In genomic region chr2:3608373-3609278, GRCh38 we compare ENCODE assay signal across 18 cellular contexts. TPM values are rescaled to one million over a fixed set of nuclear protein-coding genes. Genes with fewer than 3 reads are reported as not detected.
A peak's percentile ranks its signal among the peaks of the same experiment; 100 is the strongest.
DNase-seq lines count a peak whose midpoint lies in the region; FAIRE-seq and TF ChIP-seq lines count a peak whose summit lies in the region.
"Had no signal": no experiment of that assay in that cellular context is flagged by ENCODE, and none has a peak within 500 bp of the region (broad histone marks: within the 10 kb centered on the region; RNA-seq: fewer than 3 reads in every experiment).

No MANE protein-coding gene starts in this region.

- no peaks in the 10 kb centered on the region for H3K79me1 ChIP-seq in H1 (ENCODE audit: low read depth, low read length)

- H3K18ac ChIP-seq in H1 (ENCODE audit: extremely low read depth, low read length) = no peak overlapping the region

- H3K9me3 ChIP-seq in BLaER1 = peaks cover 11% of the 10 kb centered on the region
- H3K9me3 ChIP-seq in H1 (ENCODE audit: insufficient read depth in 2 of 2, low read depth in 1 of 2, low read length in 1 of 2) = 0 out of 4 replicates have a peak, but pooled peaks cover 0 to 1% of the 10 kb centered on the region in 2 experiments
- no peaks in the 10 kb centered on the region for H3K9me3 ChIP-seq in effector memory CD4-positive, alpha-beta T cell (ENCODE audit: control insufficient read depth, low read length)
- H3K9me3 ChIP-seq: left lung had no signal

- no peaks in the 10 kb centered on the region for H3K23me2 ChIP-seq in H1 (ENCODE audit: low read depth, low read length)

- no peak overlapping the region for H3K9ac ChIP-seq in BLaER1
- H3K9ac ChIP-seq in H1 (replicated peaks in 1 of 4; ENCODE audit: extremely low read depth in 1 of 4, low read depth in 3 of 4, low read length in 3 of 4) = no peak overlapping the region
- H3K9ac ChIP-seq: KMS-11 had no signal

- no peak overlapping the region for H2BK20ac ChIP-seq in H1 (ENCODE audit: low read length)

- H3K36me3 ChIP-seq in BLaER1 (no peaks in the 10 kb centered on the region), H1 (ENCODE audit: control insufficient read depth in 2 of 4, insufficient read depth in 4 of 4, low read length in 3 of 4) (no peaks in the 10 kb centered on the region)
- no peaks in the 10 kb centered on the region for H3K36me3 ChIP-seq in effector memory CD4-positive, alpha-beta T cell (ENCODE audit: control insufficient read depth, insufficient read depth, low read length)
- H3K36me3 ChIP-seq: left lung had no signal

- H2BK5ac ChIP-seq in H1 (ENCODE audit: low read depth, low read length) = no peak overlapping the region

- 90% methylated on average over 14 of the region's 19 CpGs; no CpG with 5 or more reads in 1 of the 2 experiments for WGBS in H1 (ENCODE audit: extremely low coverage in 1 of 2, insufficient coverage in 1 of 2, insufficient read length in 1 of 2, insufficient replicate concordance in 2 of 2, low coverage in 1 of 2, low lambda C conversion rate in 2 of 2, missing lambda C conversion rate in 1 of 2), 2 experiments

- CTCF ChIA-PET in H1 (lab: Charles Lee; ENCODE audit: partially characterized antibody) = interaction anchor here (0.6 kb wide), 3 partner anchors 135 to 1204 kb away, joined by 3 read pairs; no protein-coding TSS in a partner anchor

- H3K56ac ChIP-seq in H1 (replicated peaks; ENCODE audit: insufficient read length, low read depth, low read length) = no peak overlapping the region

- peak overlapping the region; percentile 8; the same call in 1 of the 2 replicates for H4K8ac ChIP-seq in H1 (ENCODE audit: extremely low read depth, insufficient read depth, low read length)

- no peak overlapping the region for H2AFZ ChIP-seq in H1 (ENCODE audit: low read length)
- H2AFZ ChIP-seq: PC-9 had no signal

- H3K4me1 ChIP-seq in BLaER1 (peaks cover 20% of the 10 kb centered on the region), H1 (replicated peaks in 1 of 4; ENCODE audit: control insufficient read depth in 3 of 4, insufficient read depth in 4 of 4, low read length in 3 of 4) (no peaks in the 10 kb centered on the region)
- H3K4me1 ChIP-seq in effector memory CD4-positive, alpha-beta T cell (ENCODE audit: control insufficient read depth, insufficient read depth, low read length, poor library complexity, severe bottlenecking) = no peaks in the 10 kb centered on the region
- H3K4me1 ChIP-seq: left lung had no signal

- H3K27me3 ChIP-seq in BLaER1 (no peaks in the 10 kb centered on the region), H1 (replicated peaks in 1 of 4; ENCODE audit: control insufficient read depth in 3 of 4, extremely low read depth in 1 of 4, insufficient read depth in 3 of 4, low read length in 3 of 4) (no peaks in the 10 kb centered on the region; a peak in 1 of 7 replicates)
- H3K27me3 ChIP-seq in effector memory CD4-positive, alpha-beta T cell (replicated peaks; ENCODE audit: control insufficient read depth, insufficient read depth, low read length, poor library complexity, severe bottlenecking) = no peaks in the 10 kb centered on the region
- H3K27me3 ChIP-seq: left lung had no signal

- no peak overlapping the region for H3K4ac ChIP-seq in H1 (replicated peaks; ENCODE audit: insufficient read length, low read depth, low read length)

- H4K20me1 ChIP-seq in BLaER1 = no peaks in the 10 kb centered on the region
- H4K20me1 ChIP-seq in H1 (replicated peaks in 1 of 2; ENCODE audit: control insufficient read depth in 1 of 2, insufficient read depth in 2 of 2, low read length in 2 of 2) = no peaks in the 10 kb centered on the region

- H3K79me2 ChIP-seq in H1 (ENCODE audit: control insufficient read depth in 1 of 2, insufficient read depth in 2 of 2, low read length in 2 of 2) = no peaks in the 10 kb centered on the region

- no peak for TF ChIP-seq EP300 in H1 (IDR thresholded peaks at IDR 0.05; ENCODE audit: borderline replicate concordance in 1 of 2, low read depth in 2 of 2, low read length in 2 of 2)

- no peak overlapping the region for H3K23ac ChIP-seq in H1 (ENCODE audit: insufficient read length)

- no peak overlapping the region for H2BK12ac ChIP-seq in H1 (ENCODE audit: low read depth, low read length)

- POLR2A ChIA-PET in H1 (lab: Charles Lee; ENCODE audit: partially characterized antibody) = interaction anchor here (0.6 to 1.3 kb wide), 2 partner anchors 14 to 26 kb away, joined by 4 to 5 read pairs; partner anchors contain the start of gene COLEC11

- H3K4me2 ChIP-seq in BLaER1 (peak overlapping the region; percentile 20; the same call in 1 of the 2 replicates), H1 (ENCODE audit: insufficient read depth in 1 of 2, low read depth in 2 of 2, low read length in 2 of 2) (no peak overlapping the region)
- H3K4me2 ChIP-seq: KMS-11, PC-9 had no signal

- no peak overlapping the region for H4K91ac ChIP-seq in H1 (replicated peaks; ENCODE audit: insufficient read length, low read length)

- no peak for TF ChIP-seq POLR2A in H1 (IDR thresholded peaks at IDR 0.05; ENCODE audit: control extremely low read depth in 1 of 2, low read depth in 2 of 2, low read length in 2 of 2)

- H3K4me3 ChIP-seq in BLaER1 (no peak overlapping the region), H1 (ENCODE audit: extremely low read depth in 1 of 4, insufficient read depth in 2 of 4, low read depth in 3 of 4, low read length in 4 of 4) (no peak overlapping the region)
- H3K4me3 ChIP-seq in effector memory CD4-positive, alpha-beta T cell (ENCODE audit: insufficient read depth, low read depth, low read length, poor library complexity, severe bottlenecking) = no peak overlapping the region
- H3K4me3 ChIP-seq: left lung, PC-9 had no signal

- FAIRE-seq in D721Med (lab: Jason Lieb, UNC) (no peak), H1 (lab: Jason Lieb, UNC) (no peak)

- H3K27ac ChIP-seq in BLaER1 = no peak overlapping the region
- no peak overlapping the region for H3K27ac ChIP-seq in H1 (ENCODE audit: low read depth, low read length)
- no peak overlapping the region for H3K27ac ChIP-seq in effector memory CD4-positive, alpha-beta T cell (ENCODE audit: insufficient read depth, low read length, poor library complexity, severe bottlenecking)
- H3K27ac ChIP-seq: C4-2B, KMS-11, left lung, PC-9 had no signal

- H2BK15ac ChIP-seq in H1 (ENCODE audit: low read length) = no peak overlapping the region

- no peak overlapping the region for H2AK5ac ChIP-seq in H1 (ENCODE audit: low read depth, low read length)

- H4K5ac ChIP-seq in H1 (ENCODE audit: insufficient read length, low read depth, low read length) = no peak overlapping the region

- peak; percentile 64 for DNase-seq in D721Med (ENCODE audit: insufficient read length, low spot score)
- peak; percentile 35 for DNase-seq in NCI-H774 (lab: John Stamatoyannopoulos, UW)
- DNase-seq in H1 (ENCODE audit: low read depth in 1 of 2, low spot score in 2 of 2) = no peak
- no peak for DNase-seq in effector memory CD4-positive, alpha-beta T cell
- no peak for DNase-seq in stimulated activated CD8-positive, alpha-beta memory T cell treated with anti-CD3 and anti-CD28 coated beads, Interleukin-4, amount 100 ng/mL, for 48 hours
- no peak for DNase-seq in MV-4-11 (lab: John Stamatoyannopoulos, UW)
- DNase-seq: activated T-cell treated with anti-CD3 and anti-CD28 coated beads, Interleukin-2, amount 50 U/mL, for 24 hours; dermis blood vessel endothelial cell; hippocampal formation; naive B cell; NCI-H2081 treated with DMSO at 0.1 percent for 48 hours; PC-9; stimulated activated CD4-positive, alpha-beta T cell treated with anti-CD3 and anti-CD28 coated beads, Interleukin-4, amount 100 ng/mL, for 4 hours had no signal

- no peak overlapping the region for H3K14ac ChIP-seq in H1 (ENCODE audit: insufficient read length)

- TF ChIP-seq CTCF in D721Med (IDR thresholded peaks at IDR 0.05; ENCODE audit: insufficient read depth, missing control alignments) = no peak
- no peak for TF ChIP-seq CTCF in H1 (IDR thresholded peaks at IDR 0.05; ENCODE audit: control extremely low read depth in 1 of 3, insufficient read depth in 1 of 3, low read depth in 1 of 3, low read length in 3 of 3)

- no peak overlapping the region for H2BK120ac ChIP-seq in H1 (replicated peaks; ENCODE audit: low read depth, low read length)

- no peak for TF ChIP-seq RAD21 in H1 (IDR thresholded peaks at IDR 0.05 in 1 of 2, conservative IDR thresholded peaks at IDR 0.05 in 1 of 2; ENCODE audit: low read depth in 2 of 2, low read length in 2 of 2)

RNA-seq across cellular contexts. Expression of gene COLEC11, which starts 13.7 kb away (rescaled TPM):
- total RNA-seq in H1 (2021; fragmentation: NEBNext Ultra II Directional; extraction: Animal tissue kit (Norgen Biotek cat#: 25700)) = 0.25 and 0.47 TPM in 2 replicates
- 0.58 and 0.80 TPM in 2 replicates for polyA plus RNA-seq in H1 (2011; rRNA removed)
- 1.1 TPM for polyA plus RNA-seq in H1 (2011; cell fraction: cytosol; rRNA removed)
- polyA plus RNA-seq in H1 (2011; cell fraction: nucleus; rRNA removed) = 1.6 TPM
- polyA plus RNA-seq in H1 (2012, experiment 1 of 2) = 0.70 to 0.87 TPM (median 0.72 TPM) in 4 replicates
- 0.30 TPM for polyA plus RNA-seq in H1 (2012, experiment 2 of 2)
- 0.32 TPM for polyA plus RNA-seq in H1 (2013, experiment 1 of 2)
- polyA plus RNA-seq in H1 (2013, experiment 2 of 2) = 0.15 TPM
- 0.19 and 0.41 TPM in 2 replicates for polyA minus RNA-seq in H1 (2011; rRNA and poly(A)+ RNA removed)
- polyA minus RNA-seq in H1 (2011; cell fraction: cytosol; rRNA and poly(A)+ RNA removed) = not detected
- 1.4 TPM for polyA minus RNA-seq in H1 (2011; cell fraction: nucleus; rRNA and poly(A)+ RNA removed)

RNA-seq across cellular contexts. Expression of gene RPS7, which starts 33.6 kb away (rescaled TPM):
- total RNA-seq in H1 (2021; fragmentation: NEBNext Ultra II Directional; extraction: Animal tissue kit (Norgen Biotek cat#: 25700)) = 1,867 and 1,891 TPM in 2 replicates
- 765 and 1,314 TPM in 2 replicates for polyA plus RNA-seq in H1 (2011; rRNA removed)
- polyA plus RNA-seq in H1 (2011; cell fraction: cytosol; rRNA removed) = 1,935 TPM
- polyA plus RNA-seq in H1 (2011; cell fraction: nucleus; rRNA removed) = 982 TPM
- polyA plus RNA-seq in H1 (2012, experiment 1 of 2) = 1,519 to 2,491 TPM (median 1,703 TPM) in 4 replicates
- 1,600 TPM for polyA plus RNA-seq in H1 (2012, experiment 2 of 2)
- polyA plus RNA-seq in H1 (2013, experiment 1 of 2) = 4,759 TPM
- polyA plus RNA-seq in H1 (2013, experiment 2 of 2) = 4,618 TPM
- polyA minus RNA-seq in H1 (2011; rRNA and poly(A)+ RNA removed) = 203 and 227 TPM in 2 replicates
- polyA minus RNA-seq in H1 (2011; cell fraction: cytosol; rRNA and poly(A)+ RNA removed) = 340 TPM
- 248 TPM for polyA minus RNA-seq in H1 (2011; cell fraction: nucleus; rRNA and poly(A)+ RNA removed)

RNA-seq across cellular contexts. Expression of gene ALLC, which starts 49.4 kb away (rescaled TPM):
- total RNA-seq in H1 (2021; fragmentation: NEBNext Ultra II Directional; extraction: Animal tissue kit (Norgen Biotek cat#: 25700)) = not detected in 2 replicates
- polyA plus RNA-seq in H1 (2011; rRNA removed) = not detected in 2 replicates
- polyA plus RNA-seq in H1 (2011; cell fraction: cytosol; rRNA removed) = not detected
- not detected for polyA plus RNA-seq in H1 (2011; cell fraction: nucleus; rRNA removed)
- polyA plus RNA-seq in H1 (2012, experiment 1 of 2) = not detected in 4 replicates
- not detected for polyA plus RNA-seq in H1 (2012, experiment 2 of 2)
- polyA plus RNA-seq in H1 (2013, experiment 1 of 2) = not detected
- polyA plus RNA-seq in H1 (2013, experiment 2 of 2) = not detected
- not detected in 2 replicates for polyA minus RNA-seq in H1 (2011; rRNA and poly(A)+ RNA removed)
- not detected for polyA minus RNA-seq in H1 (2011; cell fraction: cytosol; rRNA and poly(A)+ RNA removed)
- polyA minus RNA-seq in H1 (2011; cell fraction: nucleus; rRNA and poly(A)+ RNA removed) = not detected
- total RNA-seq: aorta, dermis blood vessel endothelial cell, left lung, PC-9 had no signal

RNA-seq across cellular contexts. Expression of gene RNASEH1, which starts 50.5 kb away (rescaled TPM):
- total RNA-seq in H1 (2021; fragmentation: NEBNext Ultra II Directional; extraction: Animal tissue kit (Norgen Biotek cat#: 25700)) = 40.8 and 42.7 TPM in 2 replicates
- 11.7 and 13.9 TPM in 2 replicates for polyA plus RNA-seq in H1 (2011; rRNA removed)
- 22.5 TPM for polyA plus RNA-seq in H1 (2011; cell fraction: cytosol; rRNA removed)
- polyA plus RNA-seq in H1 (2011; cell fraction: nucleus; rRNA removed) = 15.1 TPM
- 31.8 to 34.8 TPM (median 33.6 TPM) in 4 replicates for polyA plus RNA-seq in H1 (2012, experiment 1 of 2)
- polyA plus RNA-seq in H1 (2012, experiment 2 of 2) = 9.2 TPM
- polyA plus RNA-seq in H1 (2013, experiment 1 of 2) = 30.0 TPM
- 30.4 TPM for polyA plus RNA-seq in H1 (2013, experiment 2 of 2)
- polyA minus RNA-seq in H1 (2011; rRNA and poly(A)+ RNA removed) = 11.2 and 11.5 TPM in 2 replicates
- polyA minus RNA-seq in H1 (2011; cell fraction: cytosol; rRNA and poly(A)+ RNA removed) = 21.4 TPM
- polyA minus RNA-seq in H1 (2011; cell fraction: nucleus; rRNA and poly(A)+ RNA removed) = 21.8 TPM

Comparison
In these comparisons a context has a peak if more than half of its experiments do, and no peak if none do; other contexts are left out.
1. DNase-seq: peak in D721Med (single experiment) and NCI-H774 (single experiment); none in H1 (0 of 2), effector memory CD4-positive, alpha-beta T cell (0 of 3), stimulated activated CD8-positive, alpha-beta memory T cell treated with anti-CD3 and anti-CD28 coated beads, Interleukin-4, amount 100 ng/mL, for 48 hours (single experiment) and MV-4-11 (single experiment).